In the genomic region with DNA sequence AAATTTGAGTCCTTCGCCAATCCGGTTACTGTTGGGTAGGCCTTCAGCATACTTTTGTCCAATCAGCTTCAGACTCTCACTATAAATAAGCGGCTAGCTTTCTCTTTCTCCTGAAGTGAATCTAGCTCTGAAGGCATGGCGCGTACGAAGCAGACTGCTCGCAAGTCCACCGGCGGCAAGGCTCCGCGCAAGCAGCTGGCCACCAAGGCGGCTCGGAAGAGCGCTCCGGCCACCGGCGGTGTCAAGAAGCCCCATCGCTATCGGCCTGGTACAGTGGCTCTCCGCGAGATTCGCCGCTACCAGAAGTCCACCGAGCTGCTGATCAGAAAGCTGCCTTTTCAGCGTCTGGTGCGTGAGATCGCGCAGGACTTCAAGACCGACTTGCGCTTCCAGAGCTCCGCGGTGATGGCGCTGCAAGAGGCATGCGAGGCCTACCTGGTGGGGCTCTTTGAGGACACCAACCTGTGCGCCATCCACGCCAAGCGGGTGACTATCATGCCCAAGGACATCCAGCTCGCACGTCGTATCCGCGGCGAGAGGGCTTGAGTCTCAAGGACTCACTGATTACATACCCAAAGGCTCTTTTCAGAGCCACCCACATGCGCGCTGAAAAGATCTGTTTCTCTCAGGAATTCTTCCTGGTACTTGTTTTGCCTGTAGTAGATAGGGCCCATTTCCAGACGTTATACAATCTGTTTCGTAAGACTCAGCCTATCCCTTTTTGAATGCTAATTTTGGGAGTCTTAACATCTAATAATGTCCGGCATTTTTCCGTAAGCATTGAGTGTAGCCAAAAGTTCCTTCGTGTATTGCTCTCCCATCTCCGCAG, we compare ENCODE assay signal across 8 cellular contexts.
DNase-seq lines count a peak whose midpoint lies in the region; ATAC-seq and TF ChIP-seq lines count a peak whose summit lies in the region.

No MANE protein-coding gene starts in this region.

- no peaks in the 10 kb centered on the region for H3K27me3 ChIP-seq in adrenal gland
- peaks cover 6 to 95% (median 47%) of the 10 kb centered on the region in 7 donors for H3K27me3 ChIP-seq in heart right ventricle

- peaks cover 74% of the 10 kb centered on the region for H3K4me1 Mint-ChIP-seq in HFFc6 (ENCODE audit: low read depth)

- no peaks in the 10 kb centered on the region for H3K36me3 Mint-ChIP-seq in HFFc6 (ENCODE audit: low read depth)

- peaks cover 18% of the 10 kb centered on the region for H3K27me3 Mint-ChIP-seq in HFFc6 (ENCODE audit: insufficient read depth)

- H3K27ac Mint-ChIP-seq in HFFc6, result peak overlapping the region; percentile 97

- WGBS in adrenal gland, 4 donors, result 1 to 3% (median 1%) methylated on average over 27 to 51 of the region's 51 CpGs
- 1 to 4% methylated on average over 51 of the region's 51 CpGs for WGBS in heart right ventricle, 2 donors

- peak overlapping the region; percentile 13 to 62 (median 37) for H3K4me3 ChIP-seq in adrenal gland
- H3K4me3 ChIP-seq in heart right ventricle, result peak overlapping the region; percentile 11 to 69 (median 61)

- TF ChIP-seq CTCF in HFFc6 (IDR thresholded peaks at IDR 0.05) (peak; percentile 26; the same call in 1 of the 2 replicates), adrenal gland (IDR thresholded peaks at IDR 0.05) (peak in 1 of 6 experiments; percentile 13), heart right ventricle (IDR thresholded peaks at IDR 0.05) (peak in 1 of 9 donors; percentile 24)

- peak; percentile 98 to 99 for TF ChIP-seq POLR2A in adrenal gland (IDR thresholded peaks at IDR 0.05)

- H3K9me3 ChIP-seq in adrenal gland (replicated peaks in 1 of 3) (no peaks in the 10 kb centered on the region), heart right ventricle (no peaks in the 10 kb centered on the region)

- H3K9me3 Mint-ChIP-seq in HFFc6, result no peaks in the 10 kb centered on the region

- ATAC-seq in heart right ventricle (peak; percentile 81 to 86 (median 82)), GM19397 (IDR thresholded peaks at IDR 0.05; ENCODE audit: unreplicated experiment) (no peak)

- H3K4me1 ChIP-seq in adrenal gland (replicated peaks in 1 of 2), result peaks cover 6 to 26% of the 10 kb centered on the region in 2 donors
- H3K4me1 ChIP-seq in heart right ventricle, result peaks cover 0 to 53% (median 9%) of the 10 kb centered on the region in 9 donors

- intact Hi-C loops in adrenal gland (cut with DNase I), result no loop called here
- intact Hi-C loops in heart right ventricle (cut with DNase I), result loop anchor here in 3 of 10 donors (5.0 to 10.0 kb wide), 4 partner anchors 62 to 1525 kb away; a partner anchor contains a TSS

- H3K36me3 ChIP-seq in adrenal gland (replicated peaks in 1 of 2) (no peaks in the 10 kb centered on the region), heart right ventricle (no peaks in the 10 kb centered on the region)

- peak overlapping the region; percentile 95 for H3K4me3 Mint-ChIP-seq in HFFc6

- DNase-seq in GM04503 (ENCODE audit: low read depth) (peak; percentile 92), HFFc6 (peak; percentile 98), NCI-H1048 (lab: John Stamatoyannopoulos, UW) (peak; percentile 92), SKM-1 treated with dmso at 0.1 percent for 144 hours (lab: John Stamatoyannopoulos, UW; ENCODE audit: unreplicated experiment) (peak; percentile 95), adrenal gland (peak; percentile 77 to 91 (median 84)), heart right ventricle (peak; percentile 54 to 78), pons (ENCODE audit: low spot score) (peak; percentile 88)

- H3K27ac ChIP-seq in adrenal gland, result peak overlapping the region; percentile 88 to 96 (median 92)
- H3K27ac ChIP-seq in heart right ventricle, result peak overlapping the region in 9 of 10 donors; percentile 34 to 92 (median 75)
